ENCODE assay signal across 33 cellular contexts in genomic region chr2:9013403-9013802, GRCh38.
"Had no signal": no experiment of that assay in that cellular context is flagged by ENCODE, and none has a peak within 500 bp of the region (broad histone marks: within the 10 kb centered on the region; RNA-seq: fewer than 3 reads in every experiment).

No MANE protein-coding gene starts in this region.

- H3K4me3 ChIP-seq: adrenal gland, ascending aorta, body of pancreas, breast epithelium, cardiac muscle cell had no signal

- H3K27ac ChIP-seq: adrenal gland, ascending aorta, body of pancreas, brain microvascular endothelial cell, breast epithelium, cardiac muscle cell had no signal

- DNase-seq: activated effector memory CD4-positive, alpha-beta T cell treated with anti-CD3 and anti-CD28 coated beads, Interleukin-2, amount 50 U/mL, for 16 hours; activated effector memory CD4-positive, alpha-beta T cell treated with Interleukin-2 at 50 U/mL for 16 hours; activated gamma-delta T cell; activated gamma-delta T cell treated with Interleukin-2 at 50 U/mL for 16 hours; activated naive CD4-positive, alpha-beta T cell; activated naive CD4-positive, alpha-beta T cell treated with anti-CD3 and anti-CD28 coated beads for 36 hours; activated naive CD4-positive, alpha-beta T cell treated with anti-CD3 and anti-CD28 coated beads, Interleukin-2, amount 10 ng/mL, durations not matched to agents 7 days and 5 days; activated naive CD4-positive, alpha-beta T cell treated with anti-CD3 and anti-CD28 coated beads, Interleukin-2, amount 50 U/mL, for 16 hours; activated naive CD4-positive, alpha-beta T cell treated with Interleukin-2 at 50 U/mL for 16 hours; activated naive CD8-positive, alpha-beta T cell treated with anti-CD3 and anti-CD28 coated beads for 36 hours; activated naive CD8-positive, alpha-beta T cell treated with anti-CD3 and anti-CD28 coated beads, Interleukin-2, amount 10 ng/mL, durations not matched to agents 7 days and 5 days; activated naive CD8-positive, alpha-beta T cell treated with anti-CD3 and anti-CD28 coated beads, Interleukin-2, amount 50 U/mL, for 24 hours; activated T-cell treated with anti-CD3 and anti-CD28 coated beads, Interleukin-2, amount 50 U/mL, for 24 hours; activated T-cell treated with anti-CD3 and anti-CD28 coated beads, Interleukin-2, amount 50 U/mL, for 4 hours; activated T-cell treated with anti-CD3 and anti-CD28 coated beads, Interleukin-2, amount 50 U/mL, for 48 hours; activated T-cell treated with anti-CD3 and anti-CD28 coated beads, Interleukin-2, amount 50 U/mL, for 72 hours; adrenal gland; amniotic stem cell; amygdala; anterior cingulate cortex; aorta; body of pancreas; brain microvascular endothelial cell; caudate nucleus; central memory CD4-positive, alpha-beta T cell; cerebellar nuclear complex had no signal

- ATAC-seq: activated naive CD4-positive, alpha-beta T cell treated with anti-CD3 and anti-CD28 coated beads, Interleukin-2, amount 50 U/mL, for 72 hours; activated naive CD8-positive, alpha-beta T cell treated with anti-CD3 and anti-CD28 coated beads, Interleukin-2, amount 50 U/mL, for 24 hours; activated T-cell treated with anti-CD3 and anti-CD28 coated beads, Interleukin-2, amount 50 U/mL, for 4 hours; activated T-cell treated with anti-CD3 and anti-CD28 coated beads, Interleukin-2, amount 50 U/mL, for 72 hours; activated T-helper 17 cell treated with anti-CD3 and anti-CD28 coated beads, Interleukin-2, amount 50 U/mL, for 72 hours; body of pancreas had no signal

- H3K9me3 ChIP-seq: adrenal gland, ascending aorta, body of pancreas, breast epithelium had no signal

- H3K36me3 ChIP-seq: adrenal gland, ascending aorta, brain microvascular endothelial cell, breast epithelium, cardiac muscle cell had no signal

- FAIRE-seq: astrocyte, bronchial epithelial cell had no signal

- H3K4me1 ChIP-seq: adrenal gland, ascending aorta, body of pancreas, breast epithelium had no signal
